1 cellular context compared by ENCODE assay signal in the genomic region with DNA sequence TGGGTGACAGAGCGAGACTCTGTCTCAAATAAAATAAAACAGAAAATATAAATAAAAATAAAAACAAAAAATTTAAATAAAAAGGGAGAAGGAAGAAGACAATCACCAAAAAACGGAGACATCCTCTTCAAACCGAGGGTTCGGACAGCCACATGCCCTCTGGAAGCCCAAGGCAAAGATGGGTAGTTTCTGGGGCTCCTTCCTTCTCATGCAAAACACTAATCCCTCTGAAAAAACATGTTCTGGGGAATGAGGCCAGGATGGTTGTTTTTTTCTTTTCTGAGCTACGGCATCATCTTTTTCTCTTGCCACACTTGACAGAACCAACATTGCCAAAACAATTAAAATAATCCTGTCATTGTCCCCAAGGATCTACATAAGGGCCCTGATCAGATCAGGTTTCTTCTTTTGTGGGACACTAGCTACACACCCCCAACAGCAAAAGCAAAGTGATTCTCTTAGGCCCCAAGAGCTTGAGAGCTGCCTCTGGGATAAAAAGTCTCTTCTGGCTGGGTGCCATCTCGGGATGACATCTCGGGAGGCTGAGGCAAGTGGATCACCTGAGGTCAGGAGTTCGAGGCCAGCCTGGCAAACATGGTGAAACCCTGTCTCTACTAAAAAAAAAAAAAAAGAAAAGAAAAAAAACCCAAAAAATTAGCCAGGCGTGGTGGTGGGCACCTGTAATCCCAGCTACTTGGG.
TF ChIP-seq lines count a peak whose summit lies in the region.

No MANE protein-coding gene starts in this region.

TF ChIP-seq in K562, 482 proteins besides CTCF, POLR2A, EP300 and RAD21 (continued from another document):
- TF ChIP-seq ZNF395 (CRISPR knock-in tag; IDR thresholded peaks at IDR 0.05) (no peak), CHD4 (IDR thresholded peaks at IDR 0.05; ENCODE audit: insufficient read depth, insufficient replicate concordance, low read depth, low read length, poor library complexity, severe bottlenecking) (no peak), ZNF592 (IDR thresholded peaks at IDR 0.05) (no peak), ZNF263 (CRISPR knock-in tag; IDR thresholded peaks at IDR 0.05; ENCODE audit: borderline replicate concordance) (no peak), E4F1 (CRISPR knock-in tag; IDR thresholded peaks at IDR 0.05; ENCODE audit: borderline replicate concordance) (no peak), FOXK2 (conservative IDR thresholded peaks at IDR 0.05 in 1 of 2, IDR thresholded peaks at IDR 0.05 in 1 of 2; ENCODE audit: low read depth in 2 of 2) (no peak), ZNF354B (CRISPR knock-in tag; IDR thresholded peaks at IDR 0.05) (no peak)
